2 cellular contexts compared by ENCODE assay signal in the genomic region with DNA sequence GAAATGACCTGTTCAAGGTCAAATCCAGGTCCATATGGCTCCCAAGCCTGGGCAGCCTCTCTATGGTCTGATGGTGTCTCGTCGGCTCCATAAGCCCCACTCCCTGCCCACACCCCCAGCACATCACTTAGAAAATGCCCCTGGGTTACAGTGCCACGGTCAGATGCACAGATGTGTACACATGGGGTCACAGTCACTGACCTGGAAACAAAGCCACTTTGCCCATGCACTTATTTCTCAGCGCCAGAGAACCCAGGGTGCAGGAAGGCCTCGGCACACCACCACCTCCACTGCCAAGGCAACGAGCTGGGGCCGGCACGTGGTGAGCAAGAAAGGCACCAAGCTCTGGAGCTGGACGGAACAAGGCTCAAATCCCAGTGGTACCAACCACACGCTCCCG.
TF ChIP-seq lines count a peak whose summit lies in the region.

No MANE protein-coding gene starts in this region.

TF ChIP-seq in HepG2, 621 proteins besides CTCF, POLR2A, EP300 and RAD21:
- TF ChIP-seq FOXA1 (IDR thresholded peaks at IDR 0.05) (no peak), FOXA1 (CRISPR knock-in tag; IDR thresholded peaks at IDR 0.05) (0 out of 2 replicates have a peak, but pooled peaks have one; percentile 16), ZNF687 (CRISPR knock-in tag; IDR thresholded peaks at IDR 0.05) (0 out of 2 replicates have a peak, but pooled peaks have one; percentile 21), ZFP91 (CRISPR knock-in tag; IDR thresholded peaks at IDR 0.05; ENCODE audit: borderline replicate concordance) (0 out of 2 replicates have a peak, but pooled peaks have one; percentile 17), CEBPB (IDR thresholded peaks at IDR 0.05; ENCODE audit: borderline replicate concordance, low read depth, low read length) (no peak), ARHGAP35 (CRISPR knock-in tag; IDR thresholded peaks at IDR 0.05; ENCODE audit: borderline replicate concordance) (no peak)

TF ChIP-seq in HEK293T, 16 proteins besides CTCF, POLR2A, EP300 and RAD21:
- no peak for TF ChIP-seq NFRKB (IDR thresholded peaks at IDR 0.05)
- TF ChIP-seq TARDBP (IDR thresholded peaks at IDR 0.05), result no peak
- no peak for TF ChIP-seq ELF4 (IDR thresholded peaks at IDR 0.05)
- no peak for TF ChIP-seq LEF1 (IDR thresholded peaks at IDR 0.05; ENCODE audit: borderline replicate concordance)
- no peak for TF ChIP-seq ZNF384 (IDR thresholded peaks at IDR 0.05)
- no peak for TF ChIP-seq ARNT (IDR thresholded peaks at IDR 0.05)
- TF ChIP-seq SP1 (IDR thresholded peaks at IDR 0.05), result no peak
- TF ChIP-seq PKNOX1 (IDR thresholded peaks at IDR 0.05), result no peak
